In genomic region chr13:39770514-39770913, GRCh38 we compare ENCODE assay signal across 28 cellular contexts.
"Had no signal": no experiment of that assay in that cellular context is flagged by ENCODE, and none has a peak within 500 bp of the region (broad histone marks: within the 10 kb centered on the region; RNA-seq: fewer than 3 reads in every experiment).

No MANE protein-coding gene starts in this region.

- H3K4me1 ChIP-seq: ascending aorta had no signal

- DNase-seq: activated B cell treated with CpG ODN at 0.5 μM for 24 hours; activated CD4-positive, alpha-beta memory T cell treated with anti-CD3 and anti-CD28 coated beads for 36 hours; activated CD4-positive, alpha-beta T cell treated with anti-CD3 and anti-CD28 coated beads for 4 hours; activated CD4-positive, alpha-beta T cell treated with anti-CD3 and anti-CD28 coated beads, Interleukin-2, amount 50 U/mL, for 1 hour; activated CD4-positive, alpha-beta T cell treated with anti-CD3 and anti-CD28 coated beads, Interleukin-2, amount 50 U/mL, for 4 hours; activated CD4-positive, CD25-positive, alpha-beta regulatory T cell treated with anti-CD3 and anti-CD28 coated beads, Interleukin-2, amount 50 U/mL, for 72 hours; activated CD8-positive, alpha-beta memory T cell treated with anti-CD3 and anti-CD28 coated beads, Interleukin-2, amount 50 U/mL, for 48 hours; activated CD8-positive, alpha-beta T cell treated with anti-CD3 and anti-CD28 coated beads for 36 hours; activated effector memory CD4-positive, alpha-beta T cell treated with Interleukin-2 at 50 U/mL for 16 hours; activated gamma-delta T cell; activated naive CD4-positive, alpha-beta T cell treated with anti-CD3 and anti-CD28 coated beads, Interleukin-2, amount 10 ng/mL, durations not matched to agents 7 days and 5 days; activated naive CD4-positive, alpha-beta T cell treated with Interleukin-2 at 50 U/mL for 16 hours; activated naive CD8-positive, alpha-beta T cell treated with anti-CD3 and anti-CD28 coated beads, Interleukin-2, amount 10 ng/mL, durations not matched to agents 7 days and 5 days; activated naive CD8-positive, alpha-beta T cell treated with anti-CD3 and anti-CD28 coated beads, Interleukin-2, amount 50 U/mL, for 24 hours; activated T-cell treated with anti-CD3 and anti-CD28 coated beads, Interleukin-2, amount 50 U/mL, for 24 hours; activated T-cell treated with anti-CD3 and anti-CD28 coated beads, Interleukin-2, amount 50 U/mL, for 48 hours; amygdala; anterior cingulate cortex; caudate nucleus; cerebellar nuclear complex; T-helper 1 cell; T-helper 2 cell; T-helper 9 cell had no signal

- H3K9me3 ChIP-seq: ascending aorta had no signal

- ATAC-seq: activated CD8-positive, alpha-beta T cell treated with anti-CD3 and anti-CD28 coated beads for 36 hours; activated naive CD8-positive, alpha-beta T cell treated with anti-CD3 and anti-CD28 coated beads, Interleukin-2, amount 50 U/mL, for 24 hours had no signal

- H3K27me3 ChIP-seq: ascending aorta, cardiac muscle cell had no signal

- FAIRE-seq: bronchial epithelial cell, TTC549 had no signal

- H3K36me3 ChIP-seq: ascending aorta, cardiac muscle cell had no signal

- H3K27ac ChIP-seq: ascending aorta, cardiac muscle cell, VCaP had no signal

- H3K4me3 ChIP-seq: ascending aorta, cardiac muscle cell had no signal
